In genomic region chr1:231806623-231807470, GRCh38 we compare ENCODE assay signal across 8 cellular contexts.
DNase-seq lines count a peak whose midpoint lies in the region; ATAC-seq and TF ChIP-seq lines count a peak whose summit lies in the region.

No MANE protein-coding gene starts in this region.

- H3K9me3 Mint-ChIP-seq in activated T-helper 2 cell treated with anti-CD3 and anti-CD28 coated beads, Interferon-gamma antibody, Interleukin-2, Interleukin-4, amounts not matched to agents 10 μg/mL and 5 μg/mL and 100 μg/mL, durations not matched to agents 14 hours and 24 hours and 36 hours = no peaks in the 10 kb centered on the region

- POLR2A ChIA-PET in BJ (lab: Charles Lee) = no interaction called here

- DNase-seq in BJ (ENCODE audit: low read depth) = no peak
- peak; percentile 45 for DNase-seq in NCI-H345 (lab: John Stamatoyannopoulos, UW)
- DNase-seq in activated T-helper 2 cell treated with anti-CD3 and anti-CD28 coated beads, Interferon-gamma antibody, Interleukin-2, Interleukin-4, amounts not matched to agents 10 μg/mL and 5 μg/mL and 100 μg/mL, durations not matched to agents 14 hours and 24 hours and 36 hours (ENCODE audit: low spot score) = peak; percentile 12
- DNase-seq in heart left ventricle = peak; percentile 38 to 77 (median 54)
- DNase-seq in retinal pigment epithelial cell (ENCODE audit: low read depth) = no peak
- DNase-seq in GF-D8 (lab: John Stamatoyannopoulos, UW) = no peak

- TF ChIP-seq CTCF in BJ (IDR thresholded peaks at IDR 0.05; ENCODE audit: insufficient read depth, low read depth, low read length) (peak; percentile 37), heart left ventricle (IDR thresholded peaks at IDR 0.05) (peak; percentile 36 to 61 (median 52)), retinal pigment epithelial cell (conservative IDR thresholded peaks at IDR 0.05; ENCODE audit: low read depth, low read length) (peak; percentile 76)

- H3K4me3 ChIP-seq in BJ (ENCODE audit: low read depth, low read length) = no peak overlapping the region
- no peak overlapping the region for H3K4me3 ChIP-seq in heart left ventricle
- H3K4me3 ChIP-seq in retinal pigment epithelial cell (ENCODE audit: low read length) = no peak overlapping the region

- H3K27ac ChIP-seq in heart left ventricle = no peak overlapping the region

- H3K4me1 Mint-ChIP-seq in activated T-helper 2 cell treated with anti-CD3 and anti-CD28 coated beads, Interferon-gamma antibody, Interleukin-2, Interleukin-4, amounts not matched to agents 10 μg/mL and 5 μg/mL and 100 μg/mL, durations not matched to agents 14 hours and 24 hours and 36 hours (ENCODE audit: low read depth) = no peaks in the 10 kb centered on the region

- no peaks in the 10 kb centered on the region for H3K27me3 Mint-ChIP-seq in activated T-helper 2 cell treated with anti-CD3 and anti-CD28 coated beads, Interferon-gamma antibody, Interleukin-2, Interleukin-4, amounts not matched to agents 10 μg/mL and 5 μg/mL and 100 μg/mL, durations not matched to agents 14 hours and 24 hours and 36 hours (ENCODE audit: low read depth)

- no peak overlapping the region for H3K4me3 Mint-ChIP-seq in activated T-helper 2 cell treated with anti-CD3 and anti-CD28 coated beads, Interferon-gamma antibody, Interleukin-2, Interleukin-4, amounts not matched to agents 10 μg/mL and 5 μg/mL and 100 μg/mL, durations not matched to agents 14 hours and 24 hours and 36 hours (ENCODE audit: low read depth)

- H3K36me3 Mint-ChIP-seq in activated T-helper 2 cell treated with anti-CD3 and anti-CD28 coated beads, Interferon-gamma antibody, Interleukin-2, Interleukin-4, amounts not matched to agents 10 μg/mL and 5 μg/mL and 100 μg/mL, durations not matched to agents 14 hours and 24 hours and 36 hours (ENCODE audit: low read depth) = no peaks in the 10 kb centered on the region

- CTCF ChIA-PET in BJ (lab: Yijun Ruan, JAX) = interaction anchor here (1.1 to 2.7 kb wide), 2 partner anchors 50 to 81 kb away, joined by 3 to 21 read pairs; no protein-coding TSS in a partner anchor

- intact Hi-C loops in activated T-helper 2 cell treated with anti-CD3 and anti-CD28 coated beads, Interferon-gamma antibody, Interleukin-2, Interleukin-4, amounts not matched to agents 10 μg/mL and 5 μg/mL and 100 μg/mL, durations not matched to agents 14 hours and 24 hours and 36 hours (cut with micrococcal nuclease) = loop anchor here (2.0 kb wide), 1 partner anchor 52 kb away; no protein-coding TSS in a partner anchor
- intact Hi-C loops in heart left ventricle (cut with DNase I) = loop anchor here in 7 of 10 donors (2.0 to 10.0 kb wide), 5 partner anchors 45 to 172 kb away; no protein-coding TSS in a partner anchor

- ATAC-seq in GM18868 (IDR thresholded peaks at IDR 0.05; ENCODE audit: unreplicated experiment) (peak; percentile 99), HG03066 (IDR thresholded peaks at IDR 0.05; ENCODE audit: low read depth, unreplicated experiment) (peak; percentile 87), heart left ventricle (peak; percentile 64 to 83 (median 74))

- no peak overlapping the region for H3K27ac Mint-ChIP-seq in activated T-helper 2 cell treated with anti-CD3 and anti-CD28 coated beads, Interferon-gamma antibody, Interleukin-2, Interleukin-4, amounts not matched to agents 10 μg/mL and 5 μg/mL and 100 μg/mL, durations not matched to agents 14 hours and 24 hours and 36 hours

- 64 to 73% (median 68%) methylated on average over 20 to 21 of the region's 21 CpGs for WGBS in heart left ventricle, 4 donors

- no peaks in the 10 kb centered on the region for H3K9me3 ChIP-seq in heart left ventricle

- peaks cover 0 to 27% (median 8%) of the 10 kb centered on the region in 12 donors for H3K4me1 ChIP-seq in heart left ventricle

- H3K27me3 ChIP-seq in BJ (ENCODE audit: control insufficient read depth, insufficient read depth, low read length) (no peaks in the 10 kb centered on the region), heart left ventricle (no peaks in the 10 kb centered on the region)

- no peak for TF ChIP-seq POLR2A in heart left ventricle (IDR thresholded peaks at IDR 0.05)

- H3K36me3 ChIP-seq in BJ (ENCODE audit: control insufficient read depth, insufficient read depth, low read length) (no peaks in the 10 kb centered on the region), heart left ventricle (peaks cover 0 to 6% (median 0%) of the 10 kb centered on the region in 9 donors)

Comparison
In these comparisons a context has a peak if more than half of its experiments do, and no peak if none do; other contexts are left out.
1. DNase-seq: peak in NCI-H345 (single experiment), activated T-helper 2 cell treated with anti-CD3 and anti-CD28 coated beads, Interferon-gamma antibody, Interleukin-2, Interleukin-4, amounts not matched to agents 10 μg/mL and 5 μg/mL and 100 μg/mL, durations not matched to agents 14 hours and 24 hours and 36 hours (single experiment) and heart left ventricle (5 of 5); none in BJ (single experiment), retinal pigment epithelial cell (single experiment) and GF-D8 (single experiment).
2. Peak in every context shown above with its lines, with median percentiles within 50 percentile points of each other: CTCF ChIP-seq and ATAC-seq.